In the genomic region with DNA sequence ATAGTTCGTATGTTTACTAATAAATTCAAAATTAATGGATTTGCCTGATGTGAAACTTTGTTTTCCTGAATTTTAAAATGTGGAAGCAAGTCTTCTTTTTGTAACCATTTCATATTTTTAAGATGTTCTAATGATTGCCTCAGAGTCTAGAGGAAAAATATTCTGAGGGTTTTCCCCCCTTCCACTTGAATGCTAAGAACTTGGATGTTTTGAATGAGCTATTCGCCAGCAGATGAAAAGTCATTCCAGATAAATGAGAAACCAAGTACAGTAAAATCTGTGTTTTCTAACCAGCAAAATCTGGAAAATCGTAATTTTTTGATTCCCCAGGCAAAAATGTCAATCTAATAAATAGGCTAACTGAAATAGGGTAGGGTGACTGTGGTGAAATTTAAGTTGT, we compare ENCODE assay signal across 27 cellular contexts. TPM values are rescaled to one million over a fixed set of nuclear protein-coding genes. Genes with fewer than 3 reads are reported as not detected.
DNase-seq lines count a peak whose midpoint lies in the region; ATAC-seq and TF ChIP-seq lines count a peak whose summit lies in the region.
"Had no signal": no experiment of that assay in that cellular context is flagged by ENCODE, and none has a peak within 500 bp of the region (broad histone marks: within the 10 kb centered on the region; RNA-seq: fewer than 3 reads in every experiment).

No MANE protein-coding gene starts in this region.

- no peak overlapping the region for H3K4me2 ChIP-seq in mesenchymal stem cell (ENCODE audit: low read length, poor library complexity, severe bottlenecking)
- H3K4me2 ChIP-seq: A549, BLaER1, PC-9 had no signal

- H3K9me3 ChIP-seq in mesenchymal stem cell (ENCODE audit: control insufficient read depth, low read length) (no peaks in the 10 kb centered on the region), tibial nerve (no peaks in the 10 kb centered on the region)
- H3K9me3 ChIP-seq: A549, BLaER1, Caco-2 had no signal

- H2AFZ ChIP-seq in mesenchymal stem cell (ENCODE audit: low read depth, low read length), result no peak overlapping the region
- H2AFZ ChIP-seq: PC-9 had no signal

- peak; percentile 48 for DNase-seq in GM03348 (ENCODE audit: low spot score)
- DNase-seq in cardiac fibroblast (ENCODE audit: low read depth in 2 of 2), result peak; percentile 24 to 44
- DNase-seq in mesenchymal stem cell, result no peak
- no peak for DNase-seq in tibial nerve (ENCODE audit: low spot score in 2 of 2)
- DNase-seq in NCI-H1436 treated with DMSO at 0.1 percent for 48 hours (lab: John Stamatoyannopoulos, UW), result no peak
- no peak for DNase-seq in NCI-H2029 (lab: John Stamatoyannopoulos, UW)
- DNase-seq: Caco-2; CD4-positive, alpha-beta T cell; DMS 273 treated with DMSO at 0.1 percent for 48 hours; DMS79 treated with DMSO at 0.1 percent for 48 hours; GOT3; HCEC 1CT; MM.1S; NCI-H1092 treated with DMSO at 0.1 percent for 48 hours; NCI-H146; NCI-H2029 treated with DMSO at 0.1 percent for 48 hours; NCI-H226; NCI-H510A treated with DMSO at 0.1 percent for 48 hours; NCI-H748 treated with DMSO at 0.1 percent for 48 hours; PC-9; RPMI8226; SHP77 treated with DMSO at 0.1 percent for 48 hours had no signal

- H3K23ac ChIP-seq in mesenchymal stem cell (ENCODE audit: low read length in 2 of 2), result no peak overlapping the region

- no peak overlapping the region for H3K14ac ChIP-seq in mesenchymal stem cell (ENCODE audit: low read length in 2 of 2)

- H3K79me1 ChIP-seq in mesenchymal stem cell (replicated peaks; ENCODE audit: low read length, poor library complexity, severe bottlenecking), result no peaks in the 10 kb centered on the region

- peak overlapping the region; percentile 75 for H3K9ac ChIP-seq in mesenchymal stem cell (ENCODE audit: low read length)
- H3K9ac ChIP-seq: BLaER1 had no signal

- no peak overlapping the region for H3K4ac ChIP-seq in mesenchymal stem cell (ENCODE audit: low read depth in 1 of 2, low read length in 2 of 2)

- WGBS in mesenchymal stem cell, result 100% methylated on average over 1 of the region's 3 CpGs
- WGBS in tibial nerve, 2 donors, result 32 to 33% methylated on average over 3 of the region's 3 CpGs

- no peak for ATAC-seq in HG03196 (IDR thresholded peaks at IDR 0.05; ENCODE audit: unreplicated experiment)
- ATAC-seq: A549, K562 had no signal

- no peak for TF ChIP-seq CTCF in cardiac fibroblast (IDR thresholded peaks at IDR 0.05; ENCODE audit: low read depth, low read length)
- TF ChIP-seq CTCF in tibial nerve (IDR thresholded peaks at IDR 0.05), result no peak

- no peak overlapping the region for H4K8ac ChIP-seq in mesenchymal stem cell (ENCODE audit: low read length)

- H3K4me3 ChIP-seq in cardiac fibroblast (replicated peaks in 1 of 2; ENCODE audit: low read depth in 2 of 2, low read length in 2 of 2) (no peak overlapping the region), mesenchymal stem cell (ENCODE audit: insufficient read depth in 1 of 2, low read depth in 1 of 2, low read length in 2 of 2) (no peak overlapping the region), tibial nerve (peak overlapping the region in 1 of 4 donors; percentile 16)
- H3K4me3 ChIP-seq: A549, BLaER1, K562, PC-9, SK-N-MC had no signal

- no peak overlapping the region for H2BK15ac ChIP-seq in mesenchymal stem cell (ENCODE audit: low read depth, poor library complexity, severe bottlenecking)

- H3K4me1 ChIP-seq in mesenchymal stem cell (ENCODE audit: control insufficient read depth, insufficient read depth, low read depth, low read length), result no peaks in the 10 kb centered on the region
- peaks cover 0 to 34% (median 7%) of the 10 kb centered on the region in 4 donors for H3K4me1 ChIP-seq in tibial nerve
- H3K4me1 ChIP-seq: A549, BLaER1, Caco-2 had no signal

- H3K18ac ChIP-seq in mesenchymal stem cell (ENCODE audit: low read depth in 1 of 2, low read length in 2 of 2), result no peak overlapping the region

- no peak overlapping the region for H2BK12ac ChIP-seq in mesenchymal stem cell (ENCODE audit: low read length in 2 of 2)

- no peak for TF ChIP-seq POLR2A in tibial nerve (IDR thresholded peaks at IDR 0.05)

- H2BK120ac ChIP-seq in mesenchymal stem cell (ENCODE audit: low read depth, low read length), result no peak overlapping the region

- no peaks in the 10 kb centered on the region for H3K27me3 ChIP-seq in mesenchymal stem cell (ENCODE audit: control insufficient read depth in 1 of 2, insufficient read depth in 1 of 2, low read length in 2 of 2)
- H3K27me3 ChIP-seq in tibial nerve, result no peaks in the 10 kb centered on the region
- H3K27me3 ChIP-seq: BLaER1 had no signal

- H3K36me3 ChIP-seq in mesenchymal stem cell (ENCODE audit: control insufficient read depth in 1 of 2, insufficient read depth in 2 of 2, low read depth in 1 of 2, low read length in 2 of 2), result no peaks in the 10 kb centered on the region
- H3K36me3 ChIP-seq in tibial nerve, result no peaks in the 10 kb centered on the region
- H3K36me3 ChIP-seq: BLaER1 had no signal

- no peak for TF ChIP-seq EP300 in tibial nerve (IDR thresholded peaks at IDR 0.05)

- H4K91ac ChIP-seq in mesenchymal stem cell (ENCODE audit: low read length), result no peak overlapping the region

- no peak overlapping the region for H3K27ac ChIP-seq in mesenchymal stem cell (ENCODE audit: low read length, poor library complexity, severe bottlenecking)
- peak overlapping the region; percentile 21 to 79 (median 44) for H3K27ac ChIP-seq in tibial nerve
- H3K27ac ChIP-seq: A549, BLaER1, PC-9, SK-N-MC had no signal

- no peak overlapping the region for H2BK5ac ChIP-seq in mesenchymal stem cell (ENCODE audit: low read depth, low read length, poor library complexity, severe bottlenecking)

- no peak overlapping the region for H2AK5ac ChIP-seq in mesenchymal stem cell (ENCODE audit: low read length, severe bottlenecking)

RNA-seq across cellular contexts. Expression of a gene that starts 45.5 kb away (rescaled TPM):
- 19.2 TPM for polyA plus RNA-seq in mesenchymal stem cell (2013, experiment 1 of 2)
- 18.7 TPM for polyA plus RNA-seq in mesenchymal stem cell (2013, experiment 2 of 2)
- total RNA-seq in tibial nerve, result 10 to 100 TPM; 38.6 to 66.2 (median 47.2) TPM
- total RNA-seq: CD4-positive, alpha-beta T cell had no signal
- polyA plus RNA-seq: A549 had no signal

Comparison
In these comparisons a context has a peak if more than half of its experiments do, and no peak if none do; other contexts are left out.
1. DNase-seq: peak in GM03348 (single experiment) and cardiac fibroblast (2 of 2); none in mesenchymal stem cell (single experiment), tibial nerve (0 of 2), NCI-H1436 treated with DMSO at 0.1 percent for 48 hours (single experiment) and NCI-H2029 (single experiment).